Comparison of ENCODE assay signal across 24 cellular contexts in genomic region chr3:112822116-112823055, GRCh38. TPM values are rescaled to one million over a fixed set of nuclear protein-coding genes. Genes with fewer than 3 reads are reported as not detected.
DNase-seq lines count a peak whose midpoint lies in the region; ATAC-seq and TF ChIP-seq lines count a peak whose summit lies in the region.
"Had no signal": no experiment of that assay in that cellular context is flagged by ENCODE, and none has a peak within 500 bp of the region (broad histone marks: within the 10 kb centered on the region; RNA-seq: fewer than 3 reads in every experiment).

No MANE protein-coding gene starts in this region.

- H3K36me3 ChIP-seq in IMR-90 (ENCODE audit: control insufficient read depth, insufficient read depth, low read length) (no peaks in the 10 kb centered on the region), left lung (no peaks in the 10 kb centered on the region)
- H3K36me3 ChIP-seq: BE2C, esophagus squamous epithelium had no signal

- no peak overlapping the region for H3K9ac ChIP-seq in IMR-90 (ENCODE audit: low read depth, low read length)

- BruUV-seq in IMR-90 (replicated peaks; lab: Mats Ljungman, UMichigan) = no TSS peak

- no peak for TF ChIP-seq CTCF in IMR-90 (conservative IDR thresholded peaks at IDR 0.05; ENCODE audit: low read depth, low read length)
- no peak for TF ChIP-seq CTCF in epithelial cell of proximal tubule (conservative IDR thresholded peaks at IDR 0.05; ENCODE audit: low read depth, low read length)
- TF ChIP-seq CTCF in mesothelial cell of epicardium (IDR thresholded peaks at IDR 0.05; ENCODE audit: unreplicated experiment) = no peak
- no peak for TF ChIP-seq CTCF in left lung (IDR thresholded peaks at IDR 0.05)

- peak overlapping the region; percentile 69 to 87 for H4K8ac ChIP-seq in IMR-90 (ENCODE audit: low read depth in 2 of 2, low read length in 2 of 2)

- H3K27ac ChIP-seq in IMR-90 (ENCODE audit: insufficient read depth, low read length) (peak overlapping the region; percentile 70), left lung (no peak overlapping the region)
- H3K27ac ChIP-seq: esophagus squamous epithelium had no signal

- ATAC-seq in IMR-90 (ENCODE audit: low read depth) = peak; percentile 68
- ATAC-seq in left lung = no peak
- ATAC-seq in HG02763 (IDR thresholded peaks at IDR 0.05; ENCODE audit: unreplicated experiment) = no peak
- ATAC-seq: left colon had no signal

- TF ChIP-seq RAD21 in IMR-90 (IDR thresholded peaks at IDR 0.05; ENCODE audit: low read length) = no peak

- peak overlapping the region; percentile 64 for H3K23ac ChIP-seq in IMR-90 (ENCODE audit: low read depth, low read length)

- H2BK15ac ChIP-seq in IMR-90 (ENCODE audit: low read depth, low read length) = peak overlapping the region; percentile 56

- H3K27me3 Mint-ChIP-seq in mesothelial cell of epicardium (ENCODE audit: low read depth) = no peaks in the 10 kb centered on the region
- H3K27me3 Mint-ChIP-seq: activated B cell treated with CpG ODN at 0.5 μM for 24 hours, type B pancreatic cell had no signal

- peak overlapping the region; percentile 14; the same call in 1 of the 2 replicates for H3K4me2 ChIP-seq in IMR-90 (ENCODE audit: low read depth, low read length)

- H3K4me1 ChIP-seq in IMR-90 (ENCODE audit: control insufficient read depth, insufficient read depth, low read length) (peaks cover 16% of the 10 kb centered on the region), left lung (no peaks in the 10 kb centered on the region)
- H3K4me1 ChIP-seq: esophagus squamous epithelium had no signal

- H2AFZ ChIP-seq in IMR-90 (replicated peaks; ENCODE audit: low read length, poor library complexity) = no peak overlapping the region

- H3K36me3 Mint-ChIP-seq in mesothelial cell of epicardium = no peaks in the 10 kb centered on the region
- H3K36me3 Mint-ChIP-seq: type B pancreatic cell had no signal

- no peaks in the 10 kb centered on the region for H3K9me3 ChIP-seq in IMR-90 (ENCODE audit: control insufficient read depth, insufficient read depth, low read length)
- H3K9me3 ChIP-seq in left lung = no peaks in the 10 kb centered on the region
- H3K9me3 ChIP-seq: BE2C, esophagus squamous epithelium had no signal

- H2AK9ac ChIP-seq in IMR-90 (replicated peaks; ENCODE audit: low read depth, low read length, poor library complexity) = no peak overlapping the region

- in situ Hi-C loops in IMR-90 (cut with MboI; ENCODE audit: low sequenced_read_pairs) = no loop called here

- H2BK120ac ChIP-seq in IMR-90 (ENCODE audit: low read depth, low read length) = peak overlapping the region; percentile 95

- H4K91ac ChIP-seq in IMR-90 (ENCODE audit: insufficient read depth, low read depth, low read length) = peak overlapping the region; percentile 91

- H4K20me1 ChIP-seq in IMR-90 (ENCODE audit: insufficient read depth, low read length) = no peaks in the 10 kb centered on the region

- H3K14ac ChIP-seq in IMR-90 (replicated peaks; ENCODE audit: low read depth, low read length) = peak overlapping the region; percentile 80

- DNase-seq in DMS53 (lab: John Stamatoyannopoulos, UW) (peak; percentile 32), DMS53 treated with DMSO at 0.1 percent for 48 hours (lab: John Stamatoyannopoulos, UW; ENCODE audit: unreplicated experiment) (no peak), IMR-90 (peak; percentile 27), epithelial cell of proximal tubule (ENCODE audit: low read depth) (peak; percentile 86), mesothelial cell of epicardium (ENCODE audit: low spot score in 2 of 2, unreplicated experiment in 2 of 2) (no peak), left lung (no peak), NCI-H1930 (lab: John Stamatoyannopoulos, UW) (no peak)
- DNase-seq: 8988T; activated B cell treated with CpG ODN at 0.5 μM for 24 hours; activated CD4-positive, alpha-beta T cell treated with anti-CD3 and anti-CD28 coated beads, Interleukin-2, amount 50 U/mL, for 48 hours; activated CD8-positive, alpha-beta memory T cell treated with anti-CD3 and anti-CD28 coated beads, Interleukin-2, amount 50 U/mL, for 48 hours; BE2C; effector memory CD4-positive, alpha-beta T cell; esophagus squamous epithelium; left colon; NCI-H1417; NCI-H526; T1000 had no signal

- H4K5ac ChIP-seq in IMR-90 (ENCODE audit: low read depth, low read length) = peak overlapping the region; percentile 75

- H3K56ac ChIP-seq in IMR-90 (ENCODE audit: extremely low read depth, insufficient read depth, low read length) = peak overlapping the region; percentile 5; the same call in 1 of the 2 replicates

- peak overlapping the region; percentile 70 for H3K27ac Mint-ChIP-seq in mesothelial cell of epicardium
- H3K27ac Mint-ChIP-seq: activated B cell treated with CpG ODN at 0.5 μM for 24 hours, type B pancreatic cell had no signal

- H3K4me3 ChIP-seq in IMR-90 (ENCODE audit: insufficient read depth, low read depth, low read length) (no peak overlapping the region), epithelial cell of proximal tubule (ENCODE audit: low read depth, low read length) (no peak overlapping the region), left lung (no peak overlapping the region)
- H3K4me3 ChIP-seq: esophagus squamous epithelium had no signal

- intact Hi-C loops in IMR-90 (cut with micrococcal nuclease) (no loop called here), left lung (cut with DNase I) (loop anchor here in 1 of 2 donors (10.0 kb wide), 1 partner anchor 88 kb away; no protein-coding TSS in a partner anchor)

- peak overlapping the region; percentile 62 for H2AK5ac ChIP-seq in IMR-90 (ENCODE audit: low read depth, low read length)

- POLR2A ChIA-PET in IMR-90 (lab: Charles Lee; ENCODE audit: unreplicated experiment) = interaction anchor here (0.5 to 0.8 kb wide), 2 partner anchors 65 to 181 kb away, joined by 3 to 4 read pairs; no protein-coding TSS in a partner anchor

- no peak for TF ChIP-seq POLR2A in IMR-90 (IDR thresholded peaks at IDR 0.05; ENCODE audit: low read depth, low read length)

- peaks cover 8% of the 10 kb centered on the region for H3K9me1 ChIP-seq in IMR-90 (ENCODE audit: insufficient read depth, low read length)

- H3K4me3 Mint-ChIP-seq in mesothelial cell of epicardium = no peak overlapping the region
- H3K4me3 Mint-ChIP-seq: activated B cell treated with CpG ODN at 0.5 μM for 24 hours, nephron, type B pancreatic cell had no signal

- no peaks in the 10 kb centered on the region for H3K79me1 ChIP-seq in IMR-90 (ENCODE audit: low read depth in 1 of 2, low read length in 2 of 2)

- dilution Hi-C loops in IMR-90 (cut with HindIII; ENCODE audit: low sequenced_read_pairs, unreplicated experiment) = no loop called here

- CTCF ChIA-PET in IMR-90 (lab: Yijun Ruan, JAX) = interaction anchor here (0.5 to 1.2 kb wide), 2 partner anchors 9 to 262 kb away, joined by 3 to 4 read pairs; no protein-coding TSS in a partner anchor

- H3K18ac ChIP-seq in IMR-90 (ENCODE audit: low read depth, low read length) = peak overlapping the region; percentile 89

- H2BK20ac ChIP-seq in IMR-90 (ENCODE audit: low read depth, low read length) = peak overlapping the region; percentile 96

- H3K9me3 Mint-ChIP-seq in mesothelial cell of epicardium = peaks cover 4% of the 10 kb centered on the region
- H3K9me3 Mint-ChIP-seq: activated B cell treated with CpG ODN at 0.5 μM for 24 hours, nephron had no signal

- no CpG with 5 or more reads among the region's 3 CpGs for WGBS in IMR-90 (ENCODE audit: extremely low coverage in 2 of 2, insufficient read length in 1 of 2), 2 experiments

- peak overlapping the region; percentile 62 for H2BK5ac ChIP-seq in IMR-90 (ENCODE audit: low read depth, low read length, poor library complexity, severe bottlenecking)

- H3K4me1 Mint-ChIP-seq in mesothelial cell of epicardium = peaks cover 28% of the 10 kb centered on the region

- H3K4ac ChIP-seq in IMR-90 (ENCODE audit: low read depth, low read length) = peak overlapping the region; percentile 90

- H3K27me3 ChIP-seq in IMR-90 (ENCODE audit: control insufficient read depth, insufficient read depth, low read length) (no peaks in the 10 kb centered on the region), left lung (no peaks in the 10 kb centered on the region)
- H3K27me3 ChIP-seq: BE2C, esophagus squamous epithelium had no signal

TF ChIP-seq in IMR-90, 13 proteins besides CTCF, POLR2A, EP300 and RAD21:
- TF ChIP-seq NFE2L2 (IDR thresholded peaks at IDR 0.05; ENCODE audit: low read depth, low read length) (no peak), FOS (IDR thresholded peaks at IDR 0.05; ENCODE audit: low read depth, low read length) (no peak)
TF ChIP-seq in IMR-90: peak in this region for 0.

RNA-seq across cellular contexts. Expression of gene CD200R1L, which starts 24.3 kb away (rescaled TPM):
- total RNA-seq in IMR-90 (2012; rRNA removed) = not detected in 2 replicates
- not detected in 2 replicates for polyA plus RNA-seq in IMR-90 (2012; rRNA removed)
- polyA plus RNA-seq in IMR-90 (2012; cell fraction: cytosol; rRNA removed) = not detected in 2 replicates
- not detected in 2 replicates for polyA plus RNA-seq in IMR-90 (2012; cell fraction: nucleus; rRNA removed; ENCODE audit: low replicate concordance)
- total RNA-seq in epithelial cell of proximal tubule = not detected in 2 replicates
- total RNA-seq in mesothelial cell of epicardium = not detected in 3 replicates
- total RNA-seq in left lung = not detected
- total RNA-seq: activated B cell treated with CpG ODN at 0.5 μM for 24 hours, Daoy, esophagus squamous epithelium, glomerular endothelial cell, left colon, LHCN-M2 had no signal

Comparison
In these comparisons a context has a peak if more than half of its experiments do, and no peak if none do; other contexts are left out.
1. DNase-seq: peak in DMS53 (single experiment), IMR-90 (single experiment) and epithelial cell of proximal tubule (single experiment); none in DMS53 treated with DMSO at 0.1 percent for 48 hours (single experiment), mesothelial cell of epicardium (0 of 2), left lung (0 of 2) and NCI-H1930 (0 of 2).